In the genomic region with DNA sequence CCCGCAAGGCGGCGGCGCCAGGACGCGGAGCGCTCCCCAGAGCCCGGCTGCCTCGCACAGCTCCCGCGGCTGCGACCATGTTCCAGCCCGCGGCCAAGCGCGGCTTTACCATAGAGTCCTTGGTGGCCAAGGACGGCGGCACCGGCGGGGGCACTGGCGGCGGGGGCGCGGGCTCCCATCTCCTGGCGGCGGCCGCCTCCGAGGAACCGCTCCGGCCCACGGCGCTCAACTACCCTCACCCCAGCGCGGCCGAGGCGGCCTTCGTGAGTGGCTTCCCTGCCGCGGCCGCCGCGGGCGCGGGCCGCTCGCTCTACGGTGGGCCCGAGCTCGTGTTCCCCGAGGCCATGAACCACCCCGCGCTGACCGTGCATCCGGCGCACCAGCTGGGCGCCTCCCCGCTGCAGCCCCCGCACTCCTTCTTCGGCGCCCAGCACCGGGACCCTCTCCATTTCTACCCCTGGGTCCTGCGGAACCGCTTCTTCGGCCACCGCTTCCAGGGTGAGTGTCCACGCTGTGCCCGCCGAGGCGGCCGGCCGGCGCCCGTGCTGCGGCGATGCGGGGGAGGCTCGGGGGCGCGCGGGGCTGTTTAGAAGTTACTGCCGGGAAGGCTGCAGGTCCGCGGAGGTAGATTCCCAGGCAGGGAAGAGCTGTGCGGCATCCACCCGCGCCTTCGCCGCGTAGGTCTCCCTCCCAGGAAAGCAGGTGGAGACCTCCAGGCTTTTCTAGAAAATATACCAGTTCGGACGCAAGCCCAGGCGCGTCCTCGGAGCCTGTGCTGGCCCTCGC, we compare ENCODE assay signal across 8 cellular contexts. TPM values are rescaled to one million over a fixed set of nuclear protein-coding genes. Genes with fewer than 3 reads are reported as not detected.
A peak's percentile ranks its signal among the peaks of the same experiment; 100 is the strongest.
DNase-seq lines count a peak whose midpoint lies in the region; ATAC-seq and TF ChIP-seq lines count a peak whose summit lies in the region.

No MANE protein-coding gene starts in this region.

- TF ChIP-seq CTCF in heart left ventricle (IDR thresholded peaks at IDR 0.05): no peak
- TF ChIP-seq CTCF in Panc1 (IDR thresholded peaks at IDR 0.05): no peak
- TF ChIP-seq CTCF in suprapubic skin (IDR thresholded peaks at IDR 0.05): no peak

- intact Hi-C loops in heart left ventricle (cut with DNase I) (no loop called here), left ventricle myocardium superior (cut with micrococcal nuclease) (no loop called here), Panc1 (cut with micrococcal nuclease; ENCODE audit: unreplicated experiment) (no loop called here), right cardiac atrium (cut with DNase I) (no loop called here)

- peak overlapping the region; percentile 28 to 50 (median 40) for H3K4me3 ChIP-seq in heart left ventricle
- H3K4me3 ChIP-seq in Panc1 (ENCODE audit: low read depth in 2 of 2, low read length in 2 of 2): peak overlapping the region; percentile 35 to 45
- peak overlapping the region; percentile 54 for H3K4me3 ChIP-seq in right cardiac atrium (ENCODE audit: low read length)
- H3K4me3 ChIP-seq in suprapubic skin: peak overlapping the region; percentile 55

- H3K27me3 ChIP-seq in heart left ventricle: peaks cover 88 to 100% (median 98%) of the 10 kb centered on the region in 9 donors
- H3K27me3 ChIP-seq in Panc1 (ENCODE audit: control insufficient read depth, insufficient read depth, low read length): peaks cover 41% of the 10 kb centered on the region
- H3K27me3 ChIP-seq in right cardiac atrium (ENCODE audit: control insufficient read depth, insufficient read depth): no peaks in the 10 kb centered on the region
- H3K27me3 ChIP-seq in suprapubic skin: peaks cover 100% of the 10 kb centered on the region

- in situ Hi-C loops in Panc1 (cut with HindIII; ENCODE audit: low pct_unique_long_range_greater_than_20kb, low sequenced_read_pairs): no loop called here

- peaks cover 16 to 60% (median 47%) of the 10 kb centered on the region in 12 donors for H3K4me1 ChIP-seq in heart left ventricle
- H3K4me1 ChIP-seq in Panc1 (ENCODE audit: control insufficient read depth, insufficient read depth, low read length): peaks cover 9% of the 10 kb centered on the region
- H3K4me1 ChIP-seq in right cardiac atrium (ENCODE audit: control insufficient read depth, insufficient read depth, low read length): peaks cover 6% of the 10 kb centered on the region
- peaks cover 58% of the 10 kb centered on the region for H3K4me1 ChIP-seq in suprapubic skin

- POLR2A ChIA-PET in Panc1 (lab: Charles Lee): no interaction called here

- no peaks in the 10 kb centered on the region for H3K36me3 ChIP-seq in heart left ventricle
- H3K36me3 ChIP-seq in Panc1 (ENCODE audit: control insufficient read depth, insufficient read depth, low read length): no peaks in the 10 kb centered on the region; the same call in 1 of the 2 replicates
- no peaks in the 10 kb centered on the region for H3K36me3 ChIP-seq in suprapubic skin

- TF ChIP-seq EP300 in suprapubic skin (IDR thresholded peaks at IDR 0.05): no peak

- no TSS peak for BruUV-seq in Panc1 (replicated peaks; lab: Mats Ljungman, UMichigan)

- H3K27ac ChIP-seq in heart left ventricle (no peak overlapping the region), Panc1 (ENCODE audit: low read length) (no peak overlapping the region), right cardiac atrium (ENCODE audit: low read length) (no peak overlapping the region), suprapubic skin (no peak overlapping the region)

- CTCF ChIA-PET in Panc1 (lab: Charles Lee): interaction anchor here (0.5 to 1.0 kb wide), 2 partner anchors 34 to 777 kb away, joined by 3 read pairs; no protein-coding TSS in a partner anchor

- DNase-seq in heart left ventricle: no peak
- no peak for DNase-seq in left ventricle myocardium superior
- no peak for DNase-seq in Panc1 (ENCODE audit: low read depth, low spot score)
- DNase-seq in right cardiac atrium: no peak
- DNase-seq in suprapubic skin (ENCODE audit: low spot score in 2 of 2): peak in 1 of 2 donors; percentile 59
- DNase-seq in H4 (ENCODE audit: low spot score): no peak
- DNase-seq in HCEC 1CT: no peak
- no peak for DNase-seq in NCI-H526 treated with DMSO at 0.1 percent for 48 hours (lab: John Stamatoyannopoulos, UW)

- no peak for TF ChIP-seq POLR2A in heart left ventricle (IDR thresholded peaks at IDR 0.05)
- no peak for TF ChIP-seq POLR2A in suprapubic skin (IDR thresholded peaks at IDR 0.05)

- 1 to 3% (median 2%) methylated on average over 28 to 95 of the region's 95 CpGs for WGBS in heart left ventricle, 4 donors
- WGBS in right cardiac atrium: 1% methylated on average over 95 of the region's 95 CpGs
- WGBS in suprapubic skin: 5% methylated on average over 4 of the region's 95 CpGs

- peak in 2 of 4 donors; percentile 6 to 12 for ATAC-seq in heart left ventricle
- no peak for ATAC-seq in left ventricle myocardium superior
- peak; percentile 56 for ATAC-seq in Panc1
- peak in 1 of 2 donors; percentile 15 for ATAC-seq in right cardiac atrium

- H3K9me3 ChIP-seq in heart left ventricle (no peaks in the 10 kb centered on the region), Panc1 (ENCODE audit: control insufficient read depth, insufficient read depth, low read depth, low read length) (no peaks in the 10 kb centered on the region), right cardiac atrium (ENCODE audit: control insufficient read depth, low read length) (no peaks in the 10 kb centered on the region), suprapubic skin (no peaks in the 10 kb centered on the region)

RNA-seq across cellular contexts. Expression of gene EMX1, which starts 0.7 kb away (rescaled TPM):
- total RNA-seq in heart left ventricle (not detected), left ventricle myocardium superior (not detected), Panc1 (2021; ENCODE audit: unreplicated experiment) (0.36 TPM), right cardiac atrium (not detected), suprapubic skin (not detected)
- polyA plus RNA-seq in heart left ventricle (not detected), right cardiac atrium (0.18 TPM)
- 0.52 TPM for polyA plus RNA-seq in Panc1 (2012; ENCODE audit: insufficient read length)
- not detected in 2 replicates for total RNA-seq in H4 (2014; rRNA removed; shearing (Covaris generic))

RNA-seq across cellular contexts. Expression of gene SPR, which starts 30.9 kb away (rescaled TPM):
- total RNA-seq in heart left ventricle (10 to 100 TPM; 33.1 to 64.7 (median 39.4) TPM), left ventricle myocardium superior (55.8 TPM), Panc1 (2021; ENCODE audit: unreplicated experiment) (75.4 TPM), right cardiac atrium (10 to 100 TPM; 35.9 to 56.3 (median 44.3) TPM), suprapubic skin (10 to 100 TPM; 11.9 to 14.2 (median 14.1) TPM)
- polyA plus RNA-seq in heart left ventricle (10 to 100 TPM; 24.3 to 51.6 TPM), right cardiac atrium (50.3 TPM)
- 96.2 TPM for polyA plus RNA-seq in Panc1 (2012; ENCODE audit: insufficient read length)
- total RNA-seq in H4 (2014; rRNA removed; shearing (Covaris generic)): 47.6 and 52.5 TPM in 2 replicates
